ENCODE assay signal across 8 cellular contexts in the genomic region with DNA sequence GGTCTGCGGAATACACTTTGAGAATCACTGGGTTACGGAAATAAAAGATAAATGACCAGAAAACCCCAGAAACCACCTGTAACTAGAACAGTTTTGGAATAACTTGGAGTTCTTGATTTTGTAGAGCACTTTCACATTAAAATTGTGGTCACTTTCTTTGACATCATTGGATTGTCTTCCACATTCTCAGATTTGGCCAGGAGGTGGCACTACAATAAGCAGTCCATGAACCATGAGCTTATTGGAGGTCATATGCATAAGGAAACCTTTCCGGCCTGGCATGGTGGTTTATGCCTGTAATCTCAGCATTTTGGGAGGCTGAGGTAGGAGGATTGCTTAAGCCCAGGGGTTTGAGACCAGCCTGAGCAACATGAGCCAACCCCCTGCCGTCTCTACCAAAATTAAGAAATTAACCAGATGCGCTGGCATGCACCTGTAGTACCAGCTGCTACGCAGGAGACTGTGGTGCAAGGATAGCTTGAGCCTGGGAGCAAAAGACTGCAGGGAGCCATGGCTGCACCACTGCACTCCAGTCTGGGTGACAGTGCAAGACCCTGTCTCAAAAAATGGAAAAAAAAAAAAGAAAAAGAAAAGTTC.
DNase-seq lines count a peak whose midpoint lies in the region; ATAC-seq and TF ChIP-seq lines count a peak whose summit lies in the region.

No MANE protein-coding gene starts in this region.

- no peaks in the 10 kb centered on the region for H3K27me3 ChIP-seq in WERI-Rb-1 (ENCODE audit: insufficient read depth, low read depth, severe bottlenecking)

- no peak overlapping the region for H3K4me3 ChIP-seq in WERI-Rb-1 (ENCODE audit: low read depth, low read length)

- peak; percentile 80 for ATAC-seq in GM18909 (IDR thresholded peaks at IDR 0.05; ENCODE audit: poor library complexity, unreplicated experiment)
- no peak for ATAC-seq in HG03457 (IDR thresholded peaks at IDR 0.05; ENCODE audit: unreplicated experiment)
- ATAC-seq in GM21515 (IDR thresholded peaks at IDR 0.05; ENCODE audit: unreplicated experiment) = no peak

- no peak overlapping the region for H3K27ac ChIP-seq in WERI-Rb-1

- DNase-seq in D341Med (ENCODE audit: low spot score) (peak; percentile 41), HuH-7 (ENCODE audit: low spot score) (peak; percentile 18), WERI-Rb-1 (peak; percentile 49), fibroblast of gingiva (ENCODE audit: low read depth) (peak; percentile 16), pulmonary artery endothelial cell (ENCODE audit: low read depth, low spot score) (peak; percentile 1)

- no peaks in the 10 kb centered on the region for H3K36me3 ChIP-seq in WERI-Rb-1

- peak; percentile 48 for TF ChIP-seq CTCF in WERI-Rb-1 (IDR thresholded peaks at IDR 0.05; ENCODE audit: low read depth, low read length)

- no peaks in the 10 kb centered on the region for H3K9me3 ChIP-seq in WERI-Rb-1 (ENCODE audit: severe bottlenecking)
